In genomic region chr11:133174013-133174412, GRCh38 we compare ENCODE assay signal across 26 cellular contexts.
A peak's percentile ranks its signal among the peaks of the same experiment; 100 is the strongest.
DNase-seq lines count a peak whose midpoint lies in the region; ATAC-seq, FAIRE-seq and TF ChIP-seq lines count a peak whose summit lies in the region.
"Had no signal": no experiment of that assay in that cellular context is flagged by ENCODE, and none has a peak within 500 bp of the region (broad histone marks: within the 10 kb centered on the region; RNA-seq: fewer than 3 reads in every experiment).

No MANE protein-coding gene starts in this region.

- H3K9ac ChIP-seq in HepG2 (ENCODE audit: insufficient read depth, low read depth, low read length): no peak overlapping the region
- H3K9ac ChIP-seq in trophoblast cell (ENCODE audit: low read length): no peak overlapping the region
- H3K9ac ChIP-seq: BLaER1 treated with 17β-estradiol and CSF1 and Interleukin-3, amounts not matched to agents 10 nM and 100 nM had no signal

- no peak overlapping the region for H4K91ac ChIP-seq in trophoblast cell (ENCODE audit: low read depth, low read length)

- intact Hi-C loops in left ventricle myocardium inferior (cut with micrococcal nuclease) (no loop called here), right lobe of liver (cut with DNase I) (no loop called here), HepG2 (cut with micrococcal nuclease; ENCODE audit: unreplicated experiment) (no loop called here), head of caudate nucleus (cut with DNase I) (no loop called here)

- H3K4me1 ChIP-seq in left ventricle myocardium inferior: peaks cover 9% of the 10 kb centered on the region
- no peaks in the 10 kb centered on the region for H3K4me1 ChIP-seq in right atrium auricular region
- no peaks in the 10 kb centered on the region for H3K4me1 ChIP-seq in right lobe of liver
- no peaks in the 10 kb centered on the region for H3K4me1 ChIP-seq in HepG2 (ENCODE audit: insufficient read depth, low read length)
- H3K4me1 ChIP-seq in trophoblast cell (ENCODE audit: control insufficient read depth in 1 of 2, insufficient read depth in 2 of 2, low read length in 2 of 2): no peaks in the 10 kb centered on the region
- H3K4me1 ChIP-seq: A549 had no signal

- in situ Hi-C loops in HepG2 (cut with HindIII; ENCODE audit: extremely low pct_ligation_motif_present, low pct_unique_long_range_greater_than_20kb): no loop called here

- H3K79me2 ChIP-seq in HepG2 (ENCODE audit: insufficient read depth, low read length): no peaks in the 10 kb centered on the region
- no peaks in the 10 kb centered on the region for H3K79me2 ChIP-seq in trophoblast cell (ENCODE audit: control insufficient read depth, insufficient read depth, low read length, poor library complexity)

- H3K9me3 ChIP-seq in left ventricle myocardium inferior (replicated peaks): no peaks in the 10 kb centered on the region
- H3K9me3 ChIP-seq in right atrium auricular region: no peaks in the 10 kb centered on the region
- H3K9me3 ChIP-seq in right lobe of liver: no peaks in the 10 kb centered on the region
- no peaks in the 10 kb centered on the region for H3K9me3 ChIP-seq in HepG2 (ENCODE audit: low read length)
- H3K9me3 ChIP-seq in trophoblast cell (ENCODE audit: insufficient read depth, low read depth, low read length): peaks cover 2% of the 10 kb centered on the region
- H3K9me3 ChIP-seq: A549; BLaER1 treated with 17β-estradiol and CSF1 and Interleukin-3, amounts not matched to agents 10 nM and 100 nM had no signal

- no peak for FAIRE-seq in HepG2 (lab: Jason Lieb, UNC)
- FAIRE-seq: A549, GM12878, GM12892, GM18507 had no signal

- no peak overlapping the region for H3K23ac ChIP-seq in trophoblast cell (ENCODE audit: low read length)

- H3K4ac ChIP-seq in trophoblast cell (ENCODE audit: low read depth, low read length): no peak overlapping the region

- H3K27me3 ChIP-seq in left ventricle myocardium inferior (ENCODE audit: low read depth) (peaks cover 3% of the 10 kb centered on the region), right atrium auricular region (no peaks in the 10 kb centered on the region), right lobe of liver (no peaks in the 10 kb centered on the region), HepG2 (ENCODE audit: control insufficient read depth in 1 of 2, insufficient read depth in 2 of 2, low read length in 2 of 2) (no peaks in the 10 kb centered on the region), trophoblast cell (ENCODE audit: insufficient read depth, low read length) (no peaks in the 10 kb centered on the region)
- H3K27me3 ChIP-seq: BLaER1 treated with 17β-estradiol and CSF1 and Interleukin-3, amounts not matched to agents 10 nM and 100 nM had no signal

- TF ChIP-seq POLR2A in right lobe of liver (IDR thresholded peaks at IDR 0.05): no peak
- no peak for TF ChIP-seq POLR2A in HepG2 (IDR thresholded peaks at IDR 0.05; ENCODE audit: insufficient read depth in 1 of 2, low read depth in 2 of 2, low read length in 2 of 2)

- H3K27ac ChIP-seq in left ventricle myocardium inferior (replicated peaks) (no peak overlapping the region), right atrium auricular region (no peak overlapping the region), right lobe of liver (no peak overlapping the region), HepG2 (ENCODE audit: extremely low read length, insufficient read depth, low read length) (no peak overlapping the region), trophoblast cell (ENCODE audit: low read depth, low read length) (no peak overlapping the region)
- H3K27ac ChIP-seq: 22Rv1; A549; BLaER1 treated with 17β-estradiol and CSF1 and Interleukin-3, amounts not matched to agents 10 nM and 100 nM; C4-2B had no signal

- H4K8ac ChIP-seq in trophoblast cell (ENCODE audit: low read depth, low read length): no peak overlapping the region

- ATAC-seq in right lobe of liver (peak in 3 of 4 donors; percentile 19 to 49 (median 31)), HepG2 (no peak), left lobe of liver (peak; percentile 14)
- ATAC-seq: A549, GM12878 had no signal

- H3K18ac ChIP-seq in trophoblast cell (ENCODE audit: low read length): no peak overlapping the region

- no peak for DNase-seq in left ventricle myocardium inferior
- DNase-seq in right atrium auricular region (ENCODE audit: low spot score): no peak
- no peak for DNase-seq in right lobe of liver
- no peak for DNase-seq in HepG2 (ENCODE audit: low spot score)
- DNase-seq in left lobe of liver (ENCODE audit: low spot score): no peak
- no peak for DNase-seq in trophoblast cell
- no peak for DNase-seq in head of caudate nucleus
- no peak for DNase-seq in NCI-H1694 treated with DMSO at 0.1 percent for 48 hours (lab: John Stamatoyannopoulos, UW)
- DNase-seq: AML-193; CD4-positive, alpha-beta T cell; CD8-positive, alpha-beta memory T cell; COR-L47; DMS 273 treated with DMSO at 0.1 percent for 48 hours; DMS153; DMS53; DMS79; DND-41; EL; GDM1 had no signal

- H3K14ac ChIP-seq in trophoblast cell (ENCODE audit: low read length): no peak overlapping the region

- H2BK5ac ChIP-seq in trophoblast cell (ENCODE audit: low read depth, low read length, poor library complexity): no peak overlapping the region

- BruUV-seq in HepG2 (replicated peaks; lab: Mats Ljungman, UMichigan): no TSS peak

- no peaks in the 10 kb centered on the region for H3K79me1 ChIP-seq in trophoblast cell (ENCODE audit: low read length)

- no peak for TF ChIP-seq CTCF in left ventricle myocardium inferior (IDR thresholded peaks at IDR 0.05; ENCODE audit: borderline replicate concordance)
- no peak for TF ChIP-seq CTCF in right atrium auricular region (IDR thresholded peaks at IDR 0.05)
- TF ChIP-seq CTCF in right lobe of liver (IDR thresholded peaks at IDR 0.05): no peak
- no peak for TF ChIP-seq CTCF in HepG2 (CRISPR knock-in tag; IDR thresholded peaks at IDR 0.05)

- H2AK5ac ChIP-seq in trophoblast cell (ENCODE audit: low read length): no peak overlapping the region

- H2AFZ ChIP-seq in HepG2 (ENCODE audit: low read length) (no peak overlapping the region), trophoblast cell (ENCODE audit: insufficient read depth, low read length, poor library complexity) (peak overlapping the region; percentile 45)

- H4K20me1 ChIP-seq in HepG2 (ENCODE audit: insufficient read depth, low read length): no peaks in the 10 kb centered on the region
- H4K20me1 ChIP-seq: BLaER1 treated with 17β-estradiol and CSF1 and Interleukin-3, amounts not matched to agents 10 nM and 100 nM had no signal

- H2BK12ac ChIP-seq in trophoblast cell (ENCODE audit: low read length): no peak overlapping the region

- H3K4me2 ChIP-seq in HepG2 (ENCODE audit: low read depth, low read length) (no peak overlapping the region), trophoblast cell (ENCODE audit: low read length) (no peak overlapping the region)
- H3K4me2 ChIP-seq: A549 had no signal

- no peak overlapping the region for H2BK120ac ChIP-seq in trophoblast cell (ENCODE audit: insufficient read depth, low read length, poor library complexity)

- H3K4me3 ChIP-seq in left ventricle myocardium inferior (peak overlapping the region; percentile 18), right atrium auricular region (no peak overlapping the region), right lobe of liver (no peak overlapping the region), HepG2 (replicated peaks in 1 of 3; ENCODE audit: insufficient read depth in 1 of 3, low read depth in 2 of 3, low read length in 3 of 3) (no peak overlapping the region), trophoblast cell (ENCODE audit: low read depth, low read length) (no peak overlapping the region)
- H3K4me3 ChIP-seq: A549; BLaER1 treated with 17β-estradiol and CSF1 and Interleukin-3, amounts not matched to agents 10 nM and 100 nM; GM12878 had no signal

- TF ChIP-seq EP300 in HepG2 (IDR thresholded peaks at IDR 0.05; ENCODE audit: low read depth in 2 of 2, low read length in 2 of 2) (no peak), HepG2 (CRISPR knock-in tag; IDR thresholded peaks at IDR 0.05; ENCODE audit: borderline replicate concordance) (no peak)

- H4K12ac ChIP-seq in trophoblast cell (ENCODE audit: low read depth, low read length): no peak overlapping the region

- POLR2A ChIA-PET in HepG2 (lab: Yijun Ruan, JAX): no interaction called here

- TF ChIP-seq RAD21 in HepG2 (CRISPR knock-in tag; IDR thresholded peaks at IDR 0.05): no peak

- no peaks in the 10 kb centered on the region for H3K36me3 ChIP-seq in left ventricle myocardium inferior
- no peaks in the 10 kb centered on the region for H3K36me3 ChIP-seq in right atrium auricular region
- H3K36me3 ChIP-seq in right lobe of liver: no peaks in the 10 kb centered on the region
- H3K36me3 ChIP-seq in HepG2 (replicated peaks in 1 of 2; ENCODE audit: control insufficient read depth in 1 of 2, insufficient read depth in 2 of 2, low read length in 2 of 2): no peaks in the 10 kb centered on the region
- H3K36me3 ChIP-seq in trophoblast cell (ENCODE audit: control insufficient read depth in 1 of 2, insufficient read depth in 2 of 2, low read length in 2 of 2): no peaks in the 10 kb centered on the region
- H3K36me3 ChIP-seq: BLaER1 treated with 17β-estradiol and CSF1 and Interleukin-3, amounts not matched to agents 10 nM and 100 nM had no signal

- CTCF ChIA-PET in HepG2 (lab: Yijun Ruan, JAX; ENCODE audit: low intra/inter-chr PET ratio, low total read pairs): no interaction called here

- 46% methylated on average over 7 of the region's 9 CpGs for WGBS in right lobe of liver (ENCODE audit: insufficient coverage, low coverage, low lambda C conversion rate, missing lambda C conversion rate)
- WGBS in HepG2 (ENCODE audit: low lambda C conversion rate): 11% methylated on average over 8 of the region's 9 CpGs
- no CpG with 5 or more reads among the region's 9 CpGs for WGBS in trophoblast cell (ENCODE audit: extremely low coverage, insufficient coverage, insufficient read length)

TF ChIP-seq in HepG2, 621 proteins besides CTCF, POLR2A, EP300 and RAD21 (continues in another document):
- TF ChIP-seq SPEN (CRISPR knock-in tag; IDR thresholded peaks at IDR 0.05; ENCODE audit: low read depth): no peak
